6 cellular contexts compared by ENCODE assay signal in genomic region chr3:10266936-10267335, GRCh38. TPM values are rescaled to one million over a fixed set of nuclear protein-coding genes. Genes with fewer than 3 reads are reported as not detected.
"Had no signal": no experiment of that assay in that cellular context is flagged by ENCODE, and none has a peak within 500 bp of the region (broad histone marks: within the 10 kb centered on the region; RNA-seq: fewer than 3 reads in every experiment).

No MANE protein-coding gene starts in this region.

RNA-seq across cellular contexts. Expression of gene GHRL, which starts 25.8 kb away (rescaled TPM):
- total RNA-seq: chondrocyte, kidney epithelial cell, left ventricle myocardium superior, occipital lobe, right cardiac atrium, urinary bladder had no signal
